In the genomic region with DNA sequence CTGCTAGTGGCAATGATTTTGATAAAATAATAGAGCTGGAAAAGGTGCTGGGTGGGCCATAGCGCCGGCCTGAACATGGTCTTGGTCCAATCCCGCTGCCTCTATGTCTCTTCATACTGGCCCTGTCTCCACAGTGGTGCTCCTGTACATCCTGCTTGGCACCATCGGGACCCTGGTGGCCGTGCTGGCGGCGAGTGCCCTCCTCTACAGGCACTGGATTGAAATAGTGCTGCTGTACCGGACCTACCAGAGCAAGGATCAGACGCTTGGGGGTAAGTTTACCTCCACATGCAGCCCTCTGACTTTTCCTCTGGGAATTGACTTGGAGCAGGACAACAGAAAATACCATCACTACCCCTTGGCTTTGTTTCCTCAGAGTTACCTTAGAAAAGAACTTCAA, we compare ENCODE assay signal across 36 cellular contexts. TPM values are rescaled to one million over a fixed set of nuclear protein-coding genes. Genes with fewer than 3 reads are reported as not detected.
"Had no signal": no experiment of that assay in that cellular context is flagged by ENCODE, and none has a peak within 500 bp of the region (broad histone marks: within the 10 kb centered on the region; RNA-seq: fewer than 3 reads in every experiment).

No MANE protein-coding gene starts in this region.

- H3K36me3 Mint-ChIP-seq: activated naive CD4-positive, alpha-beta T cell treated with anti-CD3 and anti-CD28 coated beads, Interleukin-2, amount 50 U/mL, for 24 hours; activated naive CD8-positive, alpha-beta T cell; brain had no signal

- H3K4me3 Mint-ChIP-seq: activated CD4-positive, alpha-beta memory T cell treated with anti-CD3 and anti-CD28 coated beads, Interleukin-2, amount 10 ng/mL, durations not matched to agents 7 days and 5 days; activated CD4-positive, alpha-beta T cell treated with anti-CD3 and anti-CD28 coated beads for 36 hours; activated CD8-positive, alpha-beta memory T cell treated with anti-CD3 and anti-CD28 coated beads, Interleukin-2, amount 10 ng/mL, durations not matched to agents 7 days and 5 days; activated CD8-positive, alpha-beta T cell treated with anti-CD3 and anti-CD28 coated beads, Interleukin-2, amount 10 ng/mL, durations not matched to agents 7 days and 5 days; activated naive CD4-positive, alpha-beta T cell treated with anti-CD3 and anti-CD28 coated beads, Interleukin-2, amount 10 ng/mL, durations not matched to agents 7 days and 5 days; activated naive CD4-positive, alpha-beta T cell treated with anti-CD3 and anti-CD28 coated beads, Interleukin-2, amount 50 U/mL, for 24 hours; activated naive CD8-positive, alpha-beta T cell; activated naive CD8-positive, alpha-beta T cell treated with anti-CD3 and anti-CD28 coated beads, Interleukin-2, amount 10 ng/mL, durations not matched to agents 7 days and 5 days; activated naive CD8-positive, alpha-beta T cell treated with anti-CD3 and anti-CD28 coated beads, Interleukin-2, amount 50 U/mL, for 24 hours; activated T-cell treated with anti-CD3 and anti-CD28 coated beads, Interleukin-2, amount 50 U/mL, for 24 hours; brain; T-helper 1 cell treated with Interleukin-12 subunit alpha and Interleukin-12 subunit beta and Interleukin-4 antibody, amounts not matched to agents 30 μg/mL and 1 μg/mL, for 36 hours; T-helper 2 cell treated with Interferon-gamma antibody and Interleukin-4, amounts not matched to agents 5 μg/mL and 100 μg/mL, for 36 hours had no signal

- H3K4me1 Mint-ChIP-seq: brain had no signal

- DNase-seq: activated CD4-positive, alpha-beta memory T cell treated with anti-CD3 and anti-CD28 coated beads, Interleukin-2, amount 10 ng/mL, durations not matched to agents 7 days and 5 days; activated CD4-positive, alpha-beta T cell treated with anti-CD3 and anti-CD28 coated beads for 1 hour; activated CD4-positive, alpha-beta T cell treated with anti-CD3 and anti-CD28 coated beads for 36 hours; activated CD4-positive, alpha-beta T cell treated with anti-CD3 and anti-CD28 coated beads for 48 hours; activated CD4-positive, alpha-beta T cell treated with anti-CD3 and anti-CD28 coated beads, Interleukin-2, amount 50 U/mL, for 1 hour; activated CD4-positive, alpha-beta T cell treated with anti-CD3 and anti-CD28 coated beads, Interleukin-2, amount 50 U/mL, for 4 hours; activated CD4-positive, CD25-positive, alpha-beta regulatory T cell; activated CD8-positive, alpha-beta memory T cell treated with anti-CD3 and anti-CD28 coated beads for 24 hours; activated CD8-positive, alpha-beta memory T cell treated with anti-CD3 and anti-CD28 coated beads, Interleukin-2, amount 10 ng/mL, durations not matched to agents 7 days and 5 days; activated CD8-positive, alpha-beta memory T cell treated with anti-CD3 and anti-CD28 coated beads, Interleukin-2, amount 50 U/mL, for 48 hours; activated CD8-positive, alpha-beta T cell treated with anti-CD3 and anti-CD28 coated beads, Interleukin-2, amount 10 ng/mL, durations not matched to agents 7 days and 5 days; activated effector memory CD4-positive, alpha-beta T cell treated with anti-CD3 and anti-CD28 coated beads, Interleukin-2, amount 50 U/mL, for 16 hours; activated naive CD4-positive, alpha-beta T cell treated with anti-CD3 and anti-CD28 coated beads, Interleukin-2, amount 10 ng/mL, durations not matched to agents 7 days and 5 days; activated naive CD4-positive, alpha-beta T cell treated with Interleukin-2 at 50 U/mL for 16 hours; activated naive CD8-positive, alpha-beta T cell treated with anti-CD3 and anti-CD28 coated beads, Interleukin-2, amount 10 ng/mL, durations not matched to agents 7 days and 5 days; activated naive CD8-positive, alpha-beta T cell treated with anti-CD3 and anti-CD28 coated beads, Interleukin-2, amount 50 U/mL, for 24 hours; activated T-cell treated with anti-CD3 and anti-CD28 coated beads, Interleukin-2, amount 50 U/mL, for 24 hours; activated T-cell treated with anti-CD3 and anti-CD28 coated beads, Interleukin-2, amount 50 U/mL, for 48 hours; amygdala; anterior cingulate cortex; central memory CD4-positive, alpha-beta T cell; SW 1271; T-helper 1 cell; T-helper 2 cell; T-helper 9 cell had no signal

- H3K27ac Mint-ChIP-seq: activated CD4-positive, alpha-beta memory T cell treated with anti-CD3 and anti-CD28 coated beads, Interleukin-2, amount 10 ng/mL, durations not matched to agents 7 days and 5 days; activated CD4-positive, alpha-beta T cell treated with anti-CD3 and anti-CD28 coated beads for 36 hours; activated CD8-positive, alpha-beta memory T cell treated with anti-CD3 and anti-CD28 coated beads, Interleukin-2, amount 10 ng/mL, durations not matched to agents 7 days and 5 days; activated CD8-positive, alpha-beta T cell treated with anti-CD3 and anti-CD28 coated beads, Interleukin-2, amount 10 ng/mL, durations not matched to agents 7 days and 5 days; activated naive CD4-positive, alpha-beta T cell treated with anti-CD3 and anti-CD28 coated beads, Interleukin-2, amount 10 ng/mL, durations not matched to agents 7 days and 5 days; activated naive CD4-positive, alpha-beta T cell treated with anti-CD3 and anti-CD28 coated beads, Interleukin-2, amount 50 U/mL, for 24 hours; activated naive CD8-positive, alpha-beta T cell; activated naive CD8-positive, alpha-beta T cell treated with anti-CD3 and anti-CD28 coated beads, Interleukin-2, amount 10 ng/mL, durations not matched to agents 7 days and 5 days; activated naive CD8-positive, alpha-beta T cell treated with anti-CD3 and anti-CD28 coated beads, Interleukin-2, amount 50 U/mL, for 24 hours; activated T-cell treated with anti-CD3 and anti-CD28 coated beads, Interleukin-2, amount 50 U/mL, for 24 hours; brain; T-helper 1 cell treated with Interleukin-12 subunit alpha and Interleukin-12 subunit beta and Interleukin-4 antibody, amounts not matched to agents 30 μg/mL and 1 μg/mL, for 36 hours; T-helper 2 cell treated with Interferon-gamma antibody and Interleukin-4, amounts not matched to agents 5 μg/mL and 100 μg/mL, for 36 hours had no signal

- H3K27me3 ChIP-seq: ascending aorta had no signal

- H3K4me1 ChIP-seq: ascending aorta had no signal

- H3K27me3 Mint-ChIP-seq: activated CD4-positive, alpha-beta memory T cell treated with anti-CD3 and anti-CD28 coated beads, Interleukin-2, amount 10 ng/mL, durations not matched to agents 7 days and 5 days; activated CD4-positive, alpha-beta T cell treated with anti-CD3 and anti-CD28 coated beads for 36 hours; activated naive CD4-positive, alpha-beta T cell treated with anti-CD3 and anti-CD28 coated beads, Interleukin-2, amount 10 ng/mL, durations not matched to agents 7 days and 5 days; activated naive CD4-positive, alpha-beta T cell treated with anti-CD3 and anti-CD28 coated beads, Interleukin-2, amount 50 U/mL, for 24 hours; activated naive CD8-positive, alpha-beta T cell; activated naive CD8-positive, alpha-beta T cell treated with anti-CD3 and anti-CD28 coated beads, Interleukin-2, amount 10 ng/mL, durations not matched to agents 7 days and 5 days; activated naive CD8-positive, alpha-beta T cell treated with anti-CD3 and anti-CD28 coated beads, Interleukin-2, amount 50 U/mL, for 24 hours; activated T-cell treated with anti-CD3 and anti-CD28 coated beads, Interleukin-2, amount 50 U/mL, for 24 hours had no signal

- H3K27ac ChIP-seq: ascending aorta, cardiac muscle cell, VCaP had no signal

- H3K36me3 ChIP-seq: ascending aorta, cardiac muscle cell had no signal

- H3K9me3 ChIP-seq: ascending aorta had no signal

- H3K9me3 Mint-ChIP-seq: activated CD4-positive, alpha-beta memory T cell treated with anti-CD3 and anti-CD28 coated beads, Interleukin-2, amount 10 ng/mL, durations not matched to agents 7 days and 5 days; activated naive CD4-positive, alpha-beta T cell treated with anti-CD3 and anti-CD28 coated beads, Interleukin-2, amount 10 ng/mL, durations not matched to agents 7 days and 5 days; activated naive CD4-positive, alpha-beta T cell treated with anti-CD3 and anti-CD28 coated beads, Interleukin-2, amount 50 U/mL, for 24 hours; activated naive CD8-positive, alpha-beta T cell treated with anti-CD3 and anti-CD28 coated beads, Interleukin-2, amount 10 ng/mL, durations not matched to agents 7 days and 5 days; activated naive CD8-positive, alpha-beta T cell treated with anti-CD3 and anti-CD28 coated beads, Interleukin-2, amount 50 U/mL, for 24 hours; activated T-cell treated with anti-CD3 and anti-CD28 coated beads, Interleukin-2, amount 50 U/mL, for 24 hours; T-helper 1 cell treated with Interleukin-12 subunit alpha and Interleukin-12 subunit beta and Interleukin-4 antibody, amounts not matched to agents 30 μg/mL and 1 μg/mL, for 36 hours; T-helper 2 cell treated with Interferon-gamma antibody and Interleukin-4, amounts not matched to agents 5 μg/mL and 100 μg/mL, for 36 hours had no signal

- ATAC-seq: activated CD4-positive, alpha-beta T cell treated with anti-CD3 and anti-CD28 coated beads for 36 hours; activated CD4-positive, CD25-positive, alpha-beta regulatory T cell treated with anti-CD3 and anti-CD28 coated beads, Interleukin-2, amount 50 U/mL, for 24 hours; activated CD8-positive, alpha-beta memory T cell treated with anti-CD3 and anti-CD28 coated beads, Interleukin-2, amount 10 ng/mL, durations not matched to agents 7 days and 5 days; activated CD8-positive, alpha-beta T cell treated with anti-CD3 and anti-CD28 coated beads, Interleukin-2, amount 10 ng/mL, durations not matched to agents 7 days and 5 days; activated naive CD8-positive, alpha-beta T cell treated with anti-CD3 and anti-CD28 coated beads, Interleukin-2, amount 50 U/mL, for 24 hours had no signal

- H3K4me3 ChIP-seq: ascending aorta, cardiac muscle cell had no signal

RNA-seq across cellular contexts. Expression of a gene that starts 24.0 kb away (rescaled TPM):
- total RNA-seq: bronchial epithelial cell, cerebellum had no signal
- polyA plus RNA-seq: cardiac muscle cell had no signal

RNA-seq across cellular contexts. Expression of a gene that starts 26.1 kb away (rescaled TPM):
- total RNA-seq: ascending aorta, cardiac muscle cell, cerebellum had no signal
